In genomic region chr6:154682633-154683125, GRCh38 we compare ENCODE assay signal across 1 cellular context.
TF ChIP-seq lines count a peak whose summit lies in the region.

No MANE protein-coding gene starts in this region.

TF ChIP-seq in GM23338, 12 proteins besides CTCF, POLR2A, EP300 and RAD21 (continued from another document):
- TF ChIP-seq, protein P1, sequence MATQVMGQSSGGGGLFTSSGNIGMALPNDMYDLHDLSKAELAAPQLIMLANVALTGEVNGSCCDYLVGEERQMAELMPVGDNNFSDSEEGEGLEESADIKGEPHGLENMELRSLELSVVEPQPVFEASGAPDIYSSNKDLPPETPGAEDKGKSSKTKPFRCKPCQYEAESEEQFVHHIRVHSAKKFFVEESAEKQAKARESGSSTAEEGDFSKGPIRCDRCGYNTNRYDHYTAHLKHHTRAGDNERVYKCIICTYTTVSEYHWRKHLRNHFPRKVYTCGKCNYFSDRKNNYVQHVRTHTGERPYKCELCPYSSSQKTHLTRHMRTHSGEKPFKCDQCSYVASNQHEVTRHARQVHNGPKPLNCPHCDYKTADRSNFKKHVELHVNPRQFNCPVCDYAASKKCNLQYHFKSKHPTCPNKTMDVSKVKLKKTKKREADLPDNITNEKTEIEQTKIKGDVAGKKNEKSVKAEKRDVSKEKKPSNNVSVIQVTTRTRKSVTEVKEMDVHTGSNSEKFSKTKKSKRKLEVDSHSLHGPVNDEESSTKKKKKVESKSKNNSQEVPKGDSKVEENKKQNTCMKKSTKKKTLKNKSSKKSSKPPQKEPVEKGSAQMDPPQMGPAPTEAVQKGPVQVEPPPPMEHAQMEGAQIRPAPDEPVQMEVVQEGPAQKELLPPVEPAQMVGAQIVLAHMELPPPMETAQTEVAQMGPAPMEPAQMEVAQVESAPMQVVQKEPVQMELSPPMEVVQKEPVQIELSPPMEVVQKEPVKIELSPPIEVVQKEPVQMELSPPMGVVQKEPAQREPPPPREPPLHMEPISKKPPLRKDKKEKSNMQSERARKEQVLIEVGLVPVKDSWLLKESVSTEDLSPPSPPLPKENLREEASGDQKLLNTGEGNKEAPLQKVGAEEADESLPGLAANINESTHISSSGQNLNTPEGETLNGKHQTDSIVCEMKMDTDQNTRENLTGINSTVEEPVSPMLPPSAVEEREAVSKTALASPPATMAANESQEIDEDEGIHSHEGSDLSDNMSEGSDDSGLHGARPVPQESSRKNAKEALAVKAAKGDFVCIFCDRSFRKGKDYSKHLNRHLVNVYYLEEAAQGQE (IDR thresholded peaks at IDR 0.05; ENCODE audit: unreplicated experiment) = no peak
- TF ChIP-seq, protein P2, sequence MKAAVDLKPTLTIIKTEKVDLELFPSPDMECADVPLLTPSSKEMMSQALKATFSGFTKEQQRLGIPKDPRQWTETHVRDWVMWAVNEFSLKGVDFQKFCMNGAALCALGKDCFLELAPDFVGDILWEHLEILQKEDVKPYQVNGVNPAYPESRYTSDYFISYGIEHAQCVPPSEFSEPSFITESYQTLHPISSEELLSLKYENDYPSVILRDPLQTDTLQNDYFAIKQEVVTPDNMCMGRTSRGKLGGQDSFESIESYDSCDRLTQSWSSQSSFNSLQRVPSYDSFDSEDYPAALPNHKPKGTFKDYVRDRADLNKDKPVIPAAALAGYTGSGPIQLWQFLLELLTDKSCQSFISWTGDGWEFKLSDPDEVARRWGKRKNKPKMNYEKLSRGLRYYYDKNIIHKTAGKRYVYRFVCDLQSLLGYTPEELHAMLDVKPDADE (IDR thresholded peaks at IDR 0.05) = no peak
- TF ChIP-seq POLR2AphosphoS5 (IDR thresholded peaks at IDR 0.05; ENCODE audit: low read depth) = no peak
